In the genomic region with DNA sequence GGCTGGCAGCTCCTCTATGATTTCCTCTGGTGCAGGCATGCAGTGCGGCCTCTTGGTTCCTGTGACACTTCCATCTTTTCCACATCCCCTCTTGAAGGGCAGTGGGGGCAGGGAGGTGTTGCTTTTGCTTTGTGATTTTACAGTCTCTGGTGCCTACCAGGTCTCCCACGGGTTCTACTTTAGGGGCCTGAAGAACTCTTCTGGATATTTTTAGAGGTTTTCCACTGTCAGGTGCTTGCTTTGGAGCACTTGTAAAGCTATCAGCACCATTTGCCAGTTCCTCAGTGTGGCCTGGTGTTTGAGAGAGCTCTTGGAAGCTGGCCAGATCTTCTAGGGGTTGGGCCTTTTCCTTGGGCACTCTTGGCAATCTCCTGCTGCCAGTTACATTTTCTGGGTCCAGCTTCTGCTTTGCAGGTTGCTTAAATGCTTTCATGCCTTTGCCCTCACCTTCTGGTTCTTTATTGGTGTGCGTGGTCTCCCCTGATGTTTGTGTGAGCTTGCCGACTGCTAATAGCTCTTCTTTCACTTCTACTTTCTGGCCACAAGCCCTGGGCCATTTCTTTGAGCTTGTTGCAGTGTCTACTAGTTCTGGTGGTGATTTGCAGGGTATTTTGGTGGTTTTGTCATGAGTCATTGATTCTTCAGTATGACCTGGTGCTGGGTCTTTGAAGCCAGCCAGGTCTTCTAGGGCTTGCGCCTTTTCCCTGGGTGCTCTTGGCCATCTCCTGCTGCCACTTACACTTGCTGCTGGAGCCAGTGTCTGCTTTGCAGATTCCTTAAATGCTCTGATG, we compare ENCODE assay signal across 8 cellular contexts. TPM values are rescaled to one million over a fixed set of nuclear protein-coding genes. Genes with fewer than 3 reads are reported as not detected.
A peak's percentile ranks its signal among the peaks of the same experiment; 100 is the strongest.
DNase-seq lines count a peak whose midpoint lies in the region; ATAC-seq and TF ChIP-seq lines count a peak whose summit lies in the region.

No MANE protein-coding gene starts in this region.

- H3K36me3 ChIP-seq in BLaER1 (no peaks in the 10 kb centered on the region), neutrophil (no peaks in the 10 kb centered on the region)

- H3K27me3 ChIP-seq in BLaER1 (no peaks in the 10 kb centered on the region), neutrophil (no peaks in the 10 kb centered on the region)

- DNase-seq in SKM-1 (lab: John Stamatoyannopoulos, UW; ENCODE audit: unreplicated experiment) = peak; percentile 36
- DNase-seq in omental fat pad (ENCODE audit: low spot score) = no peak
- no peak for DNase-seq in NCI-H1092 (lab: John Stamatoyannopoulos, UW)
- DNase-seq in H4 (ENCODE audit: low spot score) = no peak

- peak overlapping the region; percentile 55 for H3K4me2 ChIP-seq in BLaER1

- H3K9ac ChIP-seq in BLaER1 = peak overlapping the region; percentile 6; the same call in 1 of the 2 replicates

- peaks cover 20% of the 10 kb centered on the region for H3K4me1 ChIP-seq in BLaER1
- peaks cover 8 to 11% of the 10 kb centered on the region in 2 experiments for H3K4me1 ChIP-seq in neutrophil (ENCODE audit: control insufficient read depth in 1 of 2, insufficient read depth in 1 of 2, low read depth in 1 of 2, low read length in 1 of 2)

- H3K9me3 ChIP-seq in BLaER1 (no peaks in the 10 kb centered on the region), neutrophil (no peaks in the 10 kb centered on the region)

- H3K27ac ChIP-seq in BLaER1 = peak overlapping the region; percentile 32
- H3K27ac ChIP-seq in neutrophil = peak overlapping the region; percentile 52

- no peak for TF ChIP-seq CTCF in neutrophil (IDR thresholded peaks at IDR 0.05)
- no peak for TF ChIP-seq CTCF in omental fat pad (IDR thresholded peaks at IDR 0.05)

- no peak overlapping the region for H3K4me3 ChIP-seq in BLaER1
- H3K4me3 ChIP-seq in neutrophil (ENCODE audit: low read depth in 1 of 2, low read length in 1 of 2) = no peak overlapping the region

- peak; percentile 99 for ATAC-seq in GM19035 (IDR thresholded peaks at IDR 0.05; ENCODE audit: unreplicated experiment)
- ATAC-seq in HG03095 (IDR thresholded peaks at IDR 0.05; ENCODE audit: unreplicated experiment) = peak; percentile 98
- no peak for ATAC-seq in omental fat pad (ENCODE audit: low FRiP score)

- no peaks in the 10 kb centered on the region for H4K20me1 ChIP-seq in BLaER1

RNA-seq across cellular contexts. Expression of a gene that starts 11.4 kb away (rescaled TPM):
- 10 to 100 TPM; 12.5 to 48.7 (median 24.0) TPM for total RNA-seq in omental fat pad
- 0.80 and 2.2 TPM in 2 replicates for total RNA-seq in H4 (2014; rRNA removed; shearing (Covaris generic))

RNA-seq across cellular contexts. Expression of a gene that starts 16.9 kb away (rescaled TPM):
- 1 to 10 TPM; 1.9 to 5.2 (median 2.5) TPM for total RNA-seq in omental fat pad
- 2.1 and 3.5 TPM in 2 replicates for total RNA-seq in H4 (2014; rRNA removed; shearing (Covaris generic))
